Comparison of ENCODE assay signal across 23 cellular contexts in the genomic region with DNA sequence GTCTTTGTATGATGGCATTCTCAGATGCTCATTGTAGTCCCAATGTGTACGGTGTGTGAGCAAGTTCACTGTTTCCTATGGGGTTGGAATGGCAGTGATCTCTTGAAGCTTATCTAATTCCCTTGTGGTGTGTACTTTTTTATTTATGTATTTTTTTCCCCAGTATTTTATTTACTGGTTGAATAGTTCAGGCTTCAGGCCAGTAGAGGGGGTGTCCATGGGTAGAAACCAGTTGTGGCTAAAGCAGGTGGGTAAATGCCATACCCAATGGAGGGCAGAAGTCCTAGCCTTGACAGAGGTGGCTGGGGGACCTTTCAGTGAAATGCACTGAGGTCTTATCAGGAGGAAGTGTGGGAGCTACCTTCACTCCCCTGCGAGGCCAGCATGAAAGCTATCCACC.
"Had no signal": no experiment of that assay in that cellular context is flagged by ENCODE, and none has a peak within 500 bp of the region (broad histone marks: within the 10 kb centered on the region; RNA-seq: fewer than 3 reads in every experiment).

No MANE protein-coding gene starts in this region.

- ATAC-seq: activated T-cell treated with anti-CD3 and anti-CD28 coated beads, Interleukin-2, amount 50 U/mL, for 72 hours; gastrocnemius medialis; left lobe of liver; natural killer cell treated with Interleukin-12 subunit alpha and Interleukin-12 subunit beta and Interleukin-15 and Interleukin-18, amount 100 ng/mL, for 72 hours; right lobe of liver had no signal

- H3K36me3 Mint-ChIP-seq: activated naive CD4-positive, alpha-beta T cell treated with anti-CD3 and anti-CD28 coated beads, Interleukin-2, amount 50 U/mL, for 24 hours; mesothelial cell of epicardium; natural killer cell treated with Interleukin-12 subunit alpha and Interleukin-12 subunit beta and Interleukin-15 and Interleukin-18, amount 100 ng/mL, for 72 hours; type B pancreatic cell had no signal

- H3K79me2 ChIP-seq: parathyroid adenoma had no signal

- DNase-seq: activated CD4-positive, alpha-beta T cell treated with anti-CD3 and anti-CD28 coated beads for 1 hour; activated CD8-positive, alpha-beta memory T cell treated with anti-CD3 and anti-CD28 coated beads for 24 hours; activated effector memory CD4-positive, alpha-beta T cell treated with anti-CD3 and anti-CD28 coated beads, Interleukin-2, amount 50 U/mL, for 16 hours; activated T-cell treated with anti-CD3 and anti-CD28 coated beads, Interleukin-2, amount 50 U/mL, for 72 hours; gastrocnemius medialis; head of caudate nucleus; kidney; right lobe of liver; small intestine; stimulated activated CD4-positive, alpha-beta T cell treated with anti-CD3 and anti-CD28 coated beads, Interleukin-15, amount 100 ng/mL, for 24 hours; stimulated activated CD4-positive, alpha-beta T cell treated with anti-CD3 and anti-CD28 coated beads, Interleukin-2, amount 100 ng/mL, for 48 hours; T-helper 2 cell; testis had no signal

- H3K27ac ChIP-seq: epithelial cell of prostate, gastrocnemius medialis, neutrophil, parathyroid adenoma, right lobe of liver, testis, VCaP had no signal

- H3K9ac ChIP-seq: parathyroid adenoma had no signal

- H3K4me1 ChIP-seq: gastrocnemius medialis, parathyroid adenoma, right lobe of liver, testis had no signal

- H3K4me3 ChIP-seq: gastrocnemius medialis, lung, right lobe of liver, testis had no signal

- H3K27ac Mint-ChIP-seq: activated naive CD4-positive, alpha-beta T cell treated with anti-CD3 and anti-CD28 coated beads, Interleukin-2, amount 50 U/mL, for 24 hours; mesothelial cell of epicardium; natural killer cell treated with Interleukin-12 subunit alpha and Interleukin-12 subunit beta and Interleukin-15 and Interleukin-18, amount 100 ng/mL, for 72 hours; type B pancreatic cell had no signal

- H2AFZ ChIP-seq: parathyroid adenoma had no signal

- H3K27me3 ChIP-seq: gastrocnemius medialis, neutrophil, right lobe of liver, testis had no signal

- H3K9me3 ChIP-seq: gastrocnemius medialis, neutrophil, right lobe of liver, testis had no signal

- H3K4me3 Mint-ChIP-seq: activated naive CD4-positive, alpha-beta T cell treated with anti-CD3 and anti-CD28 coated beads, Interleukin-2, amount 50 U/mL, for 24 hours; activated T-cell treated with anti-CD3 and anti-CD28 coated beads, Interleukin-2, amount 50 U/mL, for 72 hours; mesothelial cell of epicardium; natural killer cell treated with Interleukin-12 subunit alpha and Interleukin-12 subunit beta and Interleukin-15 and Interleukin-18, amount 100 ng/mL, for 72 hours; type B pancreatic cell had no signal

- H3K9me3 Mint-ChIP-seq: activated naive CD4-positive, alpha-beta T cell treated with anti-CD3 and anti-CD28 coated beads, Interleukin-2, amount 50 U/mL, for 24 hours; activated T-cell treated with anti-CD3 and anti-CD28 coated beads, Interleukin-2, amount 50 U/mL, for 72 hours; type B pancreatic cell had no signal

- H3K4me1 Mint-ChIP-seq: mesothelial cell of epicardium had no signal

- H3K27me3 Mint-ChIP-seq: activated naive CD4-positive, alpha-beta T cell treated with anti-CD3 and anti-CD28 coated beads, Interleukin-2, amount 50 U/mL, for 24 hours; natural killer cell treated with Interleukin-12 subunit alpha and Interleukin-12 subunit beta and Interleukin-15 and Interleukin-18, amount 100 ng/mL, for 72 hours; type B pancreatic cell had no signal

- H3K36me3 ChIP-seq: gastrocnemius medialis, neutrophil, right lobe of liver had no signal
